ENCODE assay signal across 8 cellular contexts in genomic region chr3:45915518-45916231, GRCh38. TPM values are rescaled to one million over a fixed set of nuclear protein-coding genes. Genes with fewer than 3 reads are reported as not detected.
DNase-seq lines count a peak whose midpoint lies in the region; ATAC-seq and TF ChIP-seq lines count a peak whose summit lies in the region.

No MANE protein-coding gene starts in this region.

- ATAC-seq in GM21367 (IDR thresholded peaks at IDR 0.05; ENCODE audit: unreplicated experiment) (peak; percentile 77), HG03565 (IDR thresholded peaks at IDR 0.05; ENCODE audit: unreplicated experiment) (peak; percentile 89)

- 36 to 50% (median 45%) methylated on average over 12 to 13 of the region's 13 CpGs for WGBS in spleen, 5 donors

- H3K27ac Mint-ChIP-seq in CD4-positive, alpha-beta memory T cell, result peak overlapping the region; percentile 77 to 94 (median 88)

- H3K9me3 ChIP-seq in CD4-positive, alpha-beta memory T cell (ENCODE audit: control insufficient read depth in 1 of 2, low read length in 2 of 2), result no peaks in the 10 kb centered on the region
- no peaks in the 10 kb centered on the region for H3K9me3 ChIP-seq in effector memory CD4-positive, alpha-beta T cell (ENCODE audit: control insufficient read depth, low read length)
- no peaks in the 10 kb centered on the region for H3K9me3 ChIP-seq in spleen

- H3K4me1 Mint-ChIP-seq in CD4-positive, alpha-beta memory T cell, result peaks cover 21 to 66% (median 38%) of the 10 kb centered on the region in 4 donors

- DNase-seq in CD4-positive, alpha-beta memory T cell, result peak; percentile 52 to 88 (median 70)
- DNase-seq in activated CD4-positive, alpha-beta T cell treated with anti-CD3 and anti-CD28 coated beads, Interleukin-2, amount 50 U/mL, for 1 hour, result peak; percentile 71
- peak; percentile 54 to 61 (median 59) for DNase-seq in effector memory CD4-positive, alpha-beta T cell
- DNase-seq in spleen (peak; percentile 84), T1000 (lab: John Stamatoyannopoulos, UW) (no peak), HuH-7.5 (ENCODE audit: low spot score) (no peak)

- H3K27me3 ChIP-seq in CD4-positive, alpha-beta memory T cell (ENCODE audit: insufficient read depth, low read length), result no peaks in the 10 kb centered on the region
- H3K27me3 ChIP-seq in effector memory CD4-positive, alpha-beta T cell (replicated peaks; ENCODE audit: control insufficient read depth, insufficient read depth, low read length, poor library complexity, severe bottlenecking), result no peaks in the 10 kb centered on the region
- H3K27me3 ChIP-seq in spleen (replicated peaks in 1 of 7), result no peaks in the 10 kb centered on the region

- peak overlapping the region in 1 of 2 donors; percentile 9 for H3K4me3 ChIP-seq in CD4-positive, alpha-beta memory T cell (ENCODE audit: low read length in 2 of 2)
- H3K4me3 ChIP-seq in effector memory CD4-positive, alpha-beta T cell (ENCODE audit: insufficient read depth, low read depth, low read length, poor library complexity, severe bottlenecking), result peak overlapping the region; percentile 44
- H3K4me3 ChIP-seq in spleen, result peak overlapping the region in 2 of 8 donors; percentile 2 to 45

- no peak for TF ChIP-seq POLR2A in spleen (IDR thresholded peaks at IDR 0.05)

- H3K36me3 ChIP-seq in CD4-positive, alpha-beta memory T cell (ENCODE audit: insufficient read depth, low read length), result no peaks in the 10 kb centered on the region
- H3K36me3 ChIP-seq in effector memory CD4-positive, alpha-beta T cell (ENCODE audit: control insufficient read depth, insufficient read depth, low read length), result peaks cover 21% of the 10 kb centered on the region
- H3K36me3 ChIP-seq in spleen, result peaks cover 0 to 51% (median 15%) of the 10 kb centered on the region in 6 donors

- no peaks in the 10 kb centered on the region for H3K9me3 Mint-ChIP-seq in CD4-positive, alpha-beta memory T cell

- H3K27me3 Mint-ChIP-seq in CD4-positive, alpha-beta memory T cell, result no peaks in the 10 kb centered on the region

- POLR2A ChIA-PET in CD4-positive, alpha-beta memory T cell (lab: Charles Lee; ENCODE audit: partially characterized antibody), result interaction anchor here (1.3 kb wide), 2 partner anchors 11 to 66 kb away, joined by 3 to 6 read pairs; no protein-coding TSS in a partner anchor

- intact Hi-C loops in CD4-positive, alpha-beta memory T cell (cut with micrococcal nuclease), result loop anchor here (5.0 to 10.0 kb wide), 3 partner anchors 73 to 321 kb away; partner anchors contain the start of genes LIMD1, LZTFL1 and SLC6A20
- intact Hi-C loops in spleen (cut with DNase I; ENCODE audit: low total_unique reads), result no loop called here

- H3K27ac ChIP-seq in CD4-positive, alpha-beta memory T cell (ENCODE audit: low read depth, low read length), result peak overlapping the region; percentile 38
- H3K27ac ChIP-seq in effector memory CD4-positive, alpha-beta T cell (ENCODE audit: insufficient read depth, low read length, poor library complexity, severe bottlenecking), result peak overlapping the region; percentile 33
- peak overlapping the region; percentile 19 to 68 (median 46) for H3K27ac ChIP-seq in spleen

- H3K36me3 Mint-ChIP-seq in CD4-positive, alpha-beta memory T cell, result peaks cover 21 to 26% of the 10 kb centered on the region in 2 donors

- no peak for TF ChIP-seq CTCF in spleen (IDR thresholded peaks at IDR 0.05 in 8 of 11, conservative IDR thresholded peaks at IDR 0.05 in 3 of 11)

- H3K4me3 Mint-ChIP-seq in CD4-positive, alpha-beta memory T cell, result peak overlapping the region; percentile 81 to 94 (median 86)

- H3K4me1 ChIP-seq in CD4-positive, alpha-beta memory T cell (ENCODE audit: insufficient read depth, low read length), result peaks cover 44% of the 10 kb centered on the region
- H3K4me1 ChIP-seq in effector memory CD4-positive, alpha-beta T cell (ENCODE audit: control insufficient read depth, insufficient read depth, low read length, poor library complexity, severe bottlenecking), result peaks cover 22% of the 10 kb centered on the region
- peaks cover 5 to 53% (median 23%) of the 10 kb centered on the region in 6 donors for H3K4me1 ChIP-seq in spleen

- CTCF ChIA-PET in CD4-positive, alpha-beta memory T cell (lab: Charles Lee; ENCODE audit: partially characterized antibody), result interaction anchor here (1.0 to 1.4 kb wide), 2 partner anchors 22 to 259 kb away, joined by 3 to 4 read pairs; no protein-coding TSS in a partner anchor

RNA-seq across cellular contexts. Expression of gene CXCR6, which starts 27.6 kb away (rescaled TPM):
- 1 to 10 TPM; 8.6 to 9.6 TPM for total RNA-seq in CD4-positive, alpha-beta memory T cell
- polyA plus RNA-seq in CD4-positive, alpha-beta memory T cell, result 10 to 100 TPM in 1 of 2 donors, 1 to 10 TPM in 1; 6.1 to 13.6 TPM
- 10 to 100 TPM in 5 of 7 donors, 1 to 10 TPM in 2; 6.6 to 35.3 (median 16.0) TPM for total RNA-seq in spleen
- polyA plus RNA-seq in spleen, result 1 to 10 TPM; 2.5 to 3.7 (median 2.6) TPM

RNA-seq across cellular contexts. Expression of gene CCR9, which starts 29.3 kb away (rescaled TPM):
- total RNA-seq in CD4-positive, alpha-beta memory T cell, result 1 to 10 TPM; 4.0 to 4.5 TPM
- 1 to 10 TPM; 3.9 to 4.4 TPM for polyA plus RNA-seq in CD4-positive, alpha-beta memory T cell
- total RNA-seq in spleen, result 1 to 10 TPM; 1.2 to 3.6 (median 1.7) TPM
- polyA plus RNA-seq in spleen, result 1 to 10 TPM; 1.1 to 1.3 (median 1.3) TPM

Comparison
In these comparisons a context has a peak if more than half of its experiments do, and no peak if none do; other contexts are left out.
1. DNase-seq: peak in CD4-positive, alpha-beta memory T cell (5 of 5), activated CD4-positive, alpha-beta T cell treated with anti-CD3 and anti-CD28 coated beads, Interleukin-2, amount 50 U/mL, for 1 hour (single experiment), effector memory CD4-positive, alpha-beta T cell (3 of 3) and spleen (single experiment); none in T1000 (single experiment) and HuH-7.5 (single experiment).
2. Peak in every context shown above with its lines, with median percentiles within 50 percentile points of each other: H3K27ac ChIP-seq.